ENCODE assay signal across 22 cellular contexts in the genomic region with DNA sequence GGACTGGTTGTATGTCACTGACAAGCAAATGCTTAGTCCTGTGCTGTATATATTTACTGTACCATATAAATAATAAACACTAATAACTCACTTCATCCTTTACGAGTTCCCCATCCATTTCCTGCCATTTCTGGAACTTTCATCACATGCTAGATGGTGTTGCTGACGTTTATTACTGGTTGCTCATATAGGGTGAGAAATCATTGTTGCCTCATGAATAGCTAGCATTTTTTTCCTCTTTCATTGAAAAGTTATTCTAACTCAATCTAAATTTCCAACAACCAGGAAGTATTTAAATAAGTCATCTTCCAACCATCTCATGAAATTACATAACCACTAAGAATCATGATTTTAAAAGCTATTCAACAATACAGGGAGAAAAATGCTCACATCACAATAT.
"Had no signal": no experiment of that assay in that cellular context is flagged by ENCODE, and none has a peak within 500 bp of the region (broad histone marks: within the 10 kb centered on the region; RNA-seq: fewer than 3 reads in every experiment).

No MANE protein-coding gene starts in this region.

- H3K9me3 ChIP-seq: esophagus squamous epithelium, gastrocnemius medialis, lower lobe of right lung, psoas muscle, sigmoid colon, stomach, thyroid gland had no signal

- H3K4me3 ChIP-seq: esophagus squamous epithelium, gastrocnemius medialis, lower lobe of right lung, psoas muscle, sigmoid colon, stomach, thyroid gland had no signal

- ATAC-seq: effector memory CD8-positive, alpha-beta T cell; gastrocnemius medialis; left colon; left ventricle myocardium superior; lower lobe of right lung; naive thymus-derived CD8-positive, alpha-beta T cell; psoas muscle; right cardiac atrium; stimulated activated effector memory CD8-positive, alpha-beta T cell treated with anti-CD3 and anti-CD28 coated beads, Interleukin-12 subunit alpha, Interleukin-12 subunit beta, amount 100 ng/mL, for 72 hours had no signal

- H3K4me1 ChIP-seq: esophagus squamous epithelium, gastrocnemius medialis, lower lobe of right lung, psoas muscle, sigmoid colon, stomach, thyroid gland had no signal

- H3K27ac ChIP-seq: esophagus squamous epithelium, gastrocnemius medialis, lower lobe of right lung, psoas muscle, sigmoid colon, stomach, thyroid gland had no signal

- H3K27me3 ChIP-seq: thyroid gland had no signal

- DNase-seq: cortex of kidney; effector memory CD8-positive, alpha-beta T cell; erythroblast; esophagus squamous epithelium; gastrocnemius medialis; islet precursor cell; kidney glomerular epithelial cell; left colon; left ventricle myocardium superior; lower lobe of right lung; naive thymus-derived CD8-positive, alpha-beta T cell; nephron progenitor cell; nucleus accumbens; psoas muscle; right cardiac atrium; sigmoid colon; stimulated activated CD4-positive, alpha-beta T cell treated with anti-CD3 and anti-CD28 coated beads, Interleukin-2, amount 100 ng/mL, for 24 hours; stimulated activated CD4-positive, alpha-beta T cell treated with anti-CD3 and anti-CD28 coated beads, Interleukin-4, amount 100 ng/mL, for 24 hours; stimulated activated naive CD4-positive, alpha-beta T cell treated with Interleukin-2 at 50 U/mL for 16 hours; stomach; thyroid gland had no signal

- H3K36me3 ChIP-seq: esophagus squamous epithelium, gastrocnemius medialis, lower lobe of right lung, sigmoid colon, stomach, thyroid gland had no signal
